Comparison of ENCODE assay signal across 5 cellular contexts in genomic region chr9:133317551-133317950, GRCh38. TPM values are rescaled to one million over a fixed set of nuclear protein-coding genes. Genes with fewer than 3 reads are reported as not detected.
DNase-seq lines count a peak whose midpoint lies in the region; ATAC-seq and TF ChIP-seq lines count a peak whose summit lies in the region.
"Not testable (repeated sequence)": the region's sequence is repeated elsewhere in the genome, so short reads cannot be mapped to it uniquely, and the experiment has no call there.

No MANE protein-coding gene starts in this region.

- not testable (repeated sequence) for H3K27me3 ChIP-seq in sigmoid colon

- H3K9me3 ChIP-seq in sigmoid colon = not testable (repeated sequence)

- not testable (repeated sequence) for TF ChIP-seq EP300 in sigmoid colon (IDR thresholded peaks at IDR 0.05)

- not testable (repeated sequence) for H3K4me3 ChIP-seq in sigmoid colon

- not testable (repeated sequence) for TF ChIP-seq POLR2A in sigmoid colon (IDR thresholded peaks at IDR 0.05)

- intact Hi-C loops in cardiac septum (cut with DNase I); sigmoid colon (cut with DNase I): not testable (repeated sequence)

- 85 to 87% methylated on average over 13 of the region's 13 CpGs for WGBS in sigmoid colon, 2 donors

- not testable (repeated sequence) for H3K27me3 Mint-ChIP-seq in activated CD4-positive, alpha-beta T cell treated with anti-CD3 and anti-CD28 coated beads, Interleukin-2, amount 10 ng/mL, durations not matched to agents 7 days and 5 days

- H3K27ac ChIP-seq in sigmoid colon = not testable (repeated sequence)

- TF ChIP-seq CTCF in sigmoid colon (IDR thresholded peaks at IDR 0.05) = not testable (repeated sequence)

- POLR2A ChIA-PET in activated CD4-positive, alpha-beta T cell treated with anti-CD3 and anti-CD28 coated beads, Interleukin-2, amount 10 ng/mL, durations not matched to agents 7 days and 5 days (lab: Charles Lee) = not testable (repeated sequence)

- not testable (repeated sequence) for H3K36me3 Mint-ChIP-seq in activated CD4-positive, alpha-beta T cell treated with anti-CD3 and anti-CD28 coated beads, Interleukin-2, amount 10 ng/mL, durations not matched to agents 7 days and 5 days (ENCODE audit: low read depth)

- not testable (repeated sequence) for H3K9me3 Mint-ChIP-seq in activated CD4-positive, alpha-beta T cell treated with anti-CD3 and anti-CD28 coated beads, Interleukin-2, amount 10 ng/mL, durations not matched to agents 7 days and 5 days

- not testable (repeated sequence) for H3K36me3 ChIP-seq in sigmoid colon

- H3K4me1 ChIP-seq in sigmoid colon = not testable (repeated sequence)

- not testable (repeated sequence) for H3K4me1 Mint-ChIP-seq in activated CD4-positive, alpha-beta T cell treated with anti-CD3 and anti-CD28 coated beads, Interleukin-2, amount 10 ng/mL, durations not matched to agents 7 days and 5 days

- H3K27ac Mint-ChIP-seq in activated CD4-positive, alpha-beta T cell treated with anti-CD3 and anti-CD28 coated beads, Interleukin-2, amount 10 ng/mL, durations not matched to agents 7 days and 5 days = not testable (repeated sequence)

- not testable (repeated sequence) for H3K4me3 Mint-ChIP-seq in activated CD4-positive, alpha-beta T cell treated with anti-CD3 and anti-CD28 coated beads, Interleukin-2, amount 10 ng/mL, durations not matched to agents 7 days and 5 days

- ATAC-seq in left lobe of liver = not testable (repeated sequence)

- CTCF ChIA-PET in activated CD4-positive, alpha-beta T cell treated with anti-CD3 and anti-CD28 coated beads, Interleukin-2, amount 10 ng/mL, durations not matched to agents 7 days and 5 days (lab: Charles Lee) = not testable (repeated sequence)

- peak; percentile 2 for DNase-seq in activated CD4-positive, alpha-beta T cell treated with anti-CD3 and anti-CD28 coated beads, Interleukin-2, amount 10 ng/mL, durations not matched to agents 7 days and 5 days
- DNase-seq in cardiac septum (ENCODE audit: low spot score) (peak; percentile 29), left lobe of liver (ENCODE audit: low spot score) (peak; percentile 24), mesenteric fat pad (ENCODE audit: low spot score) (peak; percentile 64), sigmoid colon (peak; percentile 39)

RNA-seq across cellular contexts. Expression of gene SURF6, which starts 18.4 kb away (rescaled TPM):
- 10 to 100 TPM; 14.2 to 17.3 TPM for total RNA-seq in activated CD4-positive, alpha-beta T cell treated with anti-CD3 and anti-CD28 coated beads, Interleukin-2, amount 10 ng/mL, durations not matched to agents 7 days and 5 days
- total RNA-seq in cardiac septum (14.2 TPM), left lobe of liver (9.7 TPM), mesenteric fat pad (15.8 TPM), sigmoid colon (10 to 100 TPM; 13.9 to 20.1 (median 16.2) TPM)
- polyA plus RNA-seq in sigmoid colon = 10 to 100 TPM; 22.8 to 43.1 (median 24.3) TPM

RNA-seq across cellular contexts. Expression of gene MED22, which starts 30.4 kb away (rescaled TPM):
- total RNA-seq in activated CD4-positive, alpha-beta T cell treated with anti-CD3 and anti-CD28 coated beads, Interleukin-2, amount 10 ng/mL, durations not matched to agents 7 days and 5 days = 10 to 100 TPM; 25.6 to 27.2 TPM
- total RNA-seq in cardiac septum (20.2 TPM), left lobe of liver (10.3 TPM), mesenteric fat pad (25.6 TPM), sigmoid colon (10 to 100 TPM; 17.2 to 31.3 (median 28.4) TPM)
- polyA plus RNA-seq in sigmoid colon = 10 to 100 TPM in 2 of 3 donors, 1 to 10 TPM in 1; 8.4 to 23.7 (median 11.8) TPM

RNA-seq across cellular contexts. Expression of gene RPL7A, which starts 30.5 kb away (rescaled TPM):
- 1,000 to 10,000 TPM; 1,880 to 1,928 TPM for total RNA-seq in activated CD4-positive, alpha-beta T cell treated with anti-CD3 and anti-CD28 coated beads, Interleukin-2, amount 10 ng/mL, durations not matched to agents 7 days and 5 days
- total RNA-seq in cardiac septum = 761 TPM
- 609 TPM for total RNA-seq in left lobe of liver
- 1,535 TPM for total RNA-seq in mesenteric fat pad
- 1,000 to 10,000 TPM; 2,027 to 2,561 (median 2,271) TPM for total RNA-seq in sigmoid colon
- polyA plus RNA-seq in sigmoid colon = 1,000 to 10,000 TPM; 2,364 to 4,020 (median 2,962) TPM

RNA-seq across cellular contexts. Expression of gene SURF1, which starts 38.7 kb away (rescaled TPM):
- 10 to 100 TPM; 39.4 to 48.9 TPM for total RNA-seq in activated CD4-positive, alpha-beta T cell treated with anti-CD3 and anti-CD28 coated beads, Interleukin-2, amount 10 ng/mL, durations not matched to agents 7 days and 5 days
- total RNA-seq in cardiac septum = 58.7 TPM
- 59.9 TPM for total RNA-seq in left lobe of liver
- total RNA-seq in mesenteric fat pad = 30.8 TPM
- 10 to 100 TPM; 33.8 to 98.7 (median 75.7) TPM for total RNA-seq in sigmoid colon
- 10 to 100 TPM; 54.1 to 79.3 (median 59.0) TPM for polyA plus RNA-seq in sigmoid colon

RNA-seq across cellular contexts. Expression of gene SURF2, which starts 38.8 kb away (rescaled TPM):
- 10 to 100 TPM; 14.8 to 16.0 TPM for total RNA-seq in activated CD4-positive, alpha-beta T cell treated with anti-CD3 and anti-CD28 coated beads, Interleukin-2, amount 10 ng/mL, durations not matched to agents 7 days and 5 days
- total RNA-seq in cardiac septum (12.5 TPM), left lobe of liver (9.0 TPM), mesenteric fat pad (13.5 TPM), sigmoid colon (10 to 100 TPM; 10.2 to 32.3 (median 15.2) TPM)
- 10 to 100 TPM; 17.4 to 27.1 (median 19.9) TPM for polyA plus RNA-seq in sigmoid colon

Comparison
In these comparisons a context has a peak if more than half of its experiments do, and no peak if none do; other contexts are left out.
1. DNase-seq: peak in every context shown above with its lines; median percentile 64 in mesenteric fat pad; 39 in sigmoid colon; 29 in cardiac septum; 24 in left lobe of liver; 2 in activated CD4-positive, alpha-beta T cell treated with anti-CD3 and anti-CD28 coated beads, Interleukin-2, amount 10 ng/mL, durations not matched to agents 7 days and 5 days.